In genomic region chrX:1502853-1503252, GRCh38 we compare ENCODE assay signal across 19 cellular contexts. TPM values are rescaled to one million over a fixed set of nuclear protein-coding genes. Genes with fewer than 3 reads are reported as not detected.
DNase-seq lines count a peak whose midpoint lies in the region; ATAC-seq and TF ChIP-seq lines count a peak whose summit lies in the region.
"Had no signal": no experiment of that assay in that cellular context is flagged by ENCODE, and none has a peak within 500 bp of the region (broad histone marks: within the 10 kb centered on the region; RNA-seq: fewer than 3 reads in every experiment).

No MANE protein-coding gene starts in this region.

- no peaks in the 10 kb centered on the region for H3K27me3 Mint-ChIP-seq in central memory CD8-positive, alpha-beta T cell
- no peaks in the 10 kb centered on the region for H3K27me3 Mint-ChIP-seq in stimulated activated naive CD8-positive, alpha-beta T cell treated with anti-CD3 and anti-CD28 coated beads, Interleukin-15, amount 100 ng/mL, for 72 hours

- H3K27me3 ChIP-seq in left ventricle myocardium inferior (ENCODE audit: low read depth) (no peaks in the 10 kb centered on the region), heart left ventricle (no peaks in the 10 kb centered on the region)
- H3K27me3 ChIP-seq: brain microvascular endothelial cell, gastroesophageal sphincter, SJSA1, thyroid gland had no signal

- in situ Hi-C loops in ACHN (cut with HindIII; ENCODE audit: low pct_ligation_motif_present, low pct_unique_long_range_greater_than_20kb, low sequenced_read_pairs): no loop called here

- H3K4me3 ChIP-seq in left ventricle myocardium inferior (no peak overlapping the region), heart left ventricle (no peak overlapping the region), OCI-LY7 (ENCODE audit: low read depth, low read length, poor library complexity, severe bottlenecking) (peak overlapping the region; percentile 33)
- H3K4me3 ChIP-seq: gastroesophageal sphincter, lower lobe of right lung, prostate gland, SJSA1, thyroid gland had no signal

- BruUV-seq in OCI-LY7 (replicated peaks; lab: Mats Ljungman, UMichigan): TSS peak; percentile 48

- POLR2A ChIA-PET in OCI-LY7 (lab: Charles Lee): no interaction called here

- ATAC-seq in heart left ventricle: no peak
- no peak for ATAC-seq in central memory CD8-positive, alpha-beta T cell (replicated peaks; ENCODE audit: extremely low read depth, poor library complexity, severe bottlenecking)
- ATAC-seq in stimulated activated naive CD8-positive, alpha-beta T cell treated with anti-CD3 and anti-CD28 coated beads, Interleukin-15, amount 100 ng/mL, for 72 hours: no peak
- ATAC-seq: gastroesophageal sphincter, lower lobe of right lung, PC-3 had no signal

- no peaks in the 10 kb centered on the region for H4K20me1 ChIP-seq in OCI-LY7 (ENCODE audit: insufficient read depth, low read length)

- no peak for TF ChIP-seq CTCF in left ventricle myocardium inferior (IDR thresholded peaks at IDR 0.05; ENCODE audit: borderline replicate concordance)
- no peak for TF ChIP-seq CTCF in heart left ventricle (IDR thresholded peaks at IDR 0.05)
- TF ChIP-seq CTCF in OCI-LY7 (conservative IDR thresholded peaks at IDR 0.05; ENCODE audit: low read length): no peak
- TF ChIP-seq CTCF in GM20000 (IDR thresholded peaks at IDR 0.05; ENCODE audit: extremely low read depth, missing control alignments): no peak

- intact Hi-C loops in left ventricle myocardium inferior (cut with micrococcal nuclease): no loop called here
- intact Hi-C loops in heart left ventricle (cut with DNase I): no loop called here
- intact Hi-C loops in OCI-LY7 (cut with micrococcal nuclease; ENCODE audit: unreplicated experiment): loop anchor here (1.0 to 2.0 kb wide), 5 partner anchors 9 to 35 kb away; no protein-coding TSS in a partner anchor

- H3K36me3 ChIP-seq in left ventricle myocardium inferior (no peaks in the 10 kb centered on the region), heart left ventricle (no peaks in the 10 kb centered on the region), OCI-LY7 (ENCODE audit: insufficient read depth, low read length) (peaks cover 80% of the 10 kb centered on the region)
- H3K36me3 ChIP-seq: brain microvascular endothelial cell, gastroesophageal sphincter, lower lobe of right lung, prostate gland, SJSA1, thyroid gland had no signal

- peaks cover 84% of the 10 kb centered on the region for H3K79me2 ChIP-seq in OCI-LY7 (ENCODE audit: insufficient read depth, low read depth, low read length)

- H3K4me3 Mint-ChIP-seq in central memory CD8-positive, alpha-beta T cell: peak overlapping the region; percentile 62
- peak overlapping the region in 1 of 2 donors; percentile 10 for H3K4me3 Mint-ChIP-seq in stimulated activated naive CD8-positive, alpha-beta T cell treated with anti-CD3 and anti-CD28 coated beads, Interleukin-15, amount 100 ng/mL, for 72 hours

- no peaks in the 10 kb centered on the region for H3K9me2 ChIP-seq in OCI-LY7 (ENCODE audit: insufficient read depth, low read length)

- H3K27ac ChIP-seq in left ventricle myocardium inferior (replicated peaks) (peak overlapping the region; percentile 84), heart left ventricle (peak overlapping the region in 5 of 12 donors; percentile 39 to 88 (median 83)), OCI-LY7 (ENCODE audit: low read depth, low read length, poor library complexity, severe bottlenecking) (peak overlapping the region; percentile 96)
- H3K27ac ChIP-seq: brain microvascular endothelial cell, gastroesophageal sphincter, lower lobe of right lung, prostate gland, SJSA1 had no signal

- no peak for TF ChIP-seq POLR2A in heart left ventricle (IDR thresholded peaks at IDR 0.05)

- H3K9me3 ChIP-seq in left ventricle myocardium inferior (replicated peaks): no peaks in the 10 kb centered on the region
- no peaks in the 10 kb centered on the region for H3K9me3 ChIP-seq in heart left ventricle
- H3K9me3 ChIP-seq in OCI-LY7 (ENCODE audit: low read length): no peaks in the 10 kb centered on the region; the same call in 1 of the 2 replicates
- H3K9me3 ChIP-seq: gastroesophageal sphincter, lower lobe of right lung, prostate gland, SJSA1, thyroid gland had no signal

- peaks cover 18% of the 10 kb centered on the region for H3K4me1 ChIP-seq in left ventricle myocardium inferior
- peaks cover 0 to 58% (median 3%) of the 10 kb centered on the region in 12 donors for H3K4me1 ChIP-seq in heart left ventricle
- peaks cover 90% of the 10 kb centered on the region for H3K4me1 ChIP-seq in OCI-LY7 (ENCODE audit: insufficient read depth, low read length, poor library complexity, severe bottlenecking)
- H3K4me1 ChIP-seq: gastroesophageal sphincter, prostate gland, SJSA1, thyroid gland had no signal

- CTCF ChIA-PET in OCI-LY7 (lab: Charles Lee; ENCODE audit: unreplicated experiment): no interaction called here

- H3K4me2 ChIP-seq in OCI-LY7 (ENCODE audit: low read length): peak overlapping the region; percentile 60

- peak overlapping the region; percentile 95 for H3K27ac Mint-ChIP-seq in central memory CD8-positive, alpha-beta T cell (ENCODE audit: low read depth)
- peak overlapping the region; percentile 28 to 91 for H3K27ac Mint-ChIP-seq in stimulated activated naive CD8-positive, alpha-beta T cell treated with anti-CD3 and anti-CD28 coated beads, Interleukin-15, amount 100 ng/mL, for 72 hours

- DNase-seq in left ventricle myocardium inferior (no peak), heart left ventricle (no peak), OCI-LY7 (ENCODE audit: low spot score) (peak; percentile 25), GM20000 (ENCODE audit: low spot score) (no peak), ACHN (no peak), SKM-1 treated with dmso at 0.1 percent for 144 hours (lab: John Stamatoyannopoulos, UW; ENCODE audit: unreplicated experiment) (no peak)
- DNase-seq in central memory CD8-positive, alpha-beta T cell (ENCODE audit: low spot score in 2 of 2): peak in 1 of 2 donors; percentile 9
- DNase-seq in stimulated activated naive CD8-positive, alpha-beta T cell treated with anti-CD3 and anti-CD28 coated beads, Interleukin-15, amount 100 ng/mL, for 72 hours: no peak
- DNase-seq: brain microvascular endothelial cell, erythroblast, lower lobe of right lung, NCI-H1092, NCI-H526, PC-3, small intestine, thyroid gland had no signal

- H2AFZ ChIP-seq in OCI-LY7 (ENCODE audit: low read length): no peak overlapping the region

- H3K36me3 Mint-ChIP-seq in central memory CD8-positive, alpha-beta T cell (ENCODE audit: insufficient read depth): peaks cover 70% of the 10 kb centered on the region

- H3K4me1 Mint-ChIP-seq in central memory CD8-positive, alpha-beta T cell: peaks cover 30% of the 10 kb centered on the region
- H3K4me1 Mint-ChIP-seq in stimulated activated naive CD8-positive, alpha-beta T cell treated with anti-CD3 and anti-CD28 coated beads, Interleukin-15, amount 100 ng/mL, for 72 hours: peaks cover 48% of the 10 kb centered on the region

- H3K9me3 Mint-ChIP-seq in central memory CD8-positive, alpha-beta T cell: no peaks in the 10 kb centered on the region
- no peaks in the 10 kb centered on the region for H3K9me3 Mint-ChIP-seq in stimulated activated naive CD8-positive, alpha-beta T cell treated with anti-CD3 and anti-CD28 coated beads, Interleukin-15, amount 100 ng/mL, for 72 hours

- WGBS in heart left ventricle, 4 donors: 80 to 86% (median 85%) methylated on average over 8 of the region's 8 CpGs

RNA-seq across cellular contexts. Expression of gene P2RY8, which starts 34.1 kb away (rescaled TPM):
- total RNA-seq in left ventricle myocardium inferior (1.9 TPM), heart left ventricle (10 to 100 TPM in 1 of 9 donors, 1 to 10 TPM in 6, under 1 TPM in 2; 0.62 to 10.5 (median 2.3) TPM), OCI-LY7 (2022) (122 and 149 TPM in 2 replicates)
- polyA plus RNA-seq in heart left ventricle: 1 to 10 TPM; 1.1 to 6.1 TPM
- 88.3 and 110 TPM in 2 replicates for total RNA-seq in OCI-LY7 (2014; rRNA removed; shearing (Covaris generic))
- total RNA-seq: PC-3, SJSA1 had no signal

RNA-seq across cellular contexts. Expression of gene ASMTL, which starts 50.1 kb away (rescaled TPM):
- total RNA-seq in left ventricle myocardium inferior: 36.5 TPM
- total RNA-seq in heart left ventricle: 10 to 100 TPM; 25.3 to 44.6 (median 29.1) TPM
- polyA plus RNA-seq in heart left ventricle: 10 to 100 TPM; 20.2 to 42.3 TPM
- 17.2 and 17.6 TPM in 2 replicates for total RNA-seq in OCI-LY7 (2014; rRNA removed; shearing (Covaris generic))
- 32.8 and 37.0 TPM in 2 replicates for total RNA-seq in OCI-LY7 (2022)

Comparison
In these comparisons a context has a peak if more than half of its experiments do, and no peak if none do; other contexts are left out.
1. RNA of gene P2RY8, which starts 34.1 kb away (total RNA-seq): 88.3 to 149 TPM in OCI-LY7; 0.62 to 10.5 TPM in heart left ventricle and 1.9 TPM in left ventricle myocardium inferior (single experiment); every median in the first group is over 4 times any median in the second.